Comparison of ENCODE assay signal across 1 cellular context in genomic region chr17:7004398-7005253, GRCh38.
TF ChIP-seq lines count a peak whose summit lies in the region.

No MANE protein-coding gene starts in this region.

TF ChIP-seq in HCT116, 20 proteins besides CTCF, POLR2A, EP300 and RAD21 (continued from another document):
- TF ChIP-seq CEBPB (IDR thresholded peaks at IDR 0.05; ENCODE audit: low read depth) (no peak), ATF3 (IDR thresholded peaks at IDR 0.05) (no peak), JUND (IDR thresholded peaks at IDR 0.05) (no peak), ZNF274 (IDR thresholded peaks at IDR 0.05; ENCODE audit: low read depth, low read length) (no peak), SP1 (IDR thresholded peaks at IDR 0.05; ENCODE audit: low read depth) (no peak)
